ENCODE assay signal across 7 cellular contexts in the genomic region with DNA sequence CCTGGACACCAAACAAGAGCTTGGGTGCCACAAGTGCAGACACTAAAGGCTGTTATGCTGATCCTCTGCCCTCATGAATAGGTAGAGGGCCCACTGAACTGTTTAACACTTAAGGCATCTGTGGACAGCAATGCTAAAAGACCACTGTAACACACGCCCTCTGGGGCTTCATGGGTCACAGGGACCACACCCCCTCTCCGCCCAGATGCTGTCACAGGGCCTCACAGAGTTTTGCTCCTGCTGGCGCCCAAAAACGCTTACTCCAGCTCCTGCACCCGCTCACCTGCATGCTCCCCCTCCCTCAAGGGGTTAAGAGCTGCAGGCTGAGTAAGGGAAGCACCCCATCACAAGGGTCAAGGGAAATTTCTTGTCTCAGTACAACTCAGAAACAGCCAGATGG.
"Had no signal": no experiment of that assay in that cellular context is flagged by ENCODE, and none has a peak within 500 bp of the region (broad histone marks: within the 10 kb centered on the region; RNA-seq: fewer than 3 reads in every experiment).

No MANE protein-coding gene starts in this region.

- H3K27ac ChIP-seq: GM23248 had no signal

- H3K9me3 ChIP-seq: HAP-1 had no signal

- DNase-seq: GM23248, GOT3, H7, KBM-7 had no signal

- H3K36me3 ChIP-seq: HAP-1 had no signal

- H3K9ac ChIP-seq: GM23248 had no signal

- FAIRE-seq: HTR-8/SVneo had no signal

- H3K4me3 ChIP-seq: GM23248, HAP-1 had no signal

- H2AFZ ChIP-seq: GM23248 had no signal

- ATAC-seq: HCT116 had no signal
